In the genomic region with DNA sequence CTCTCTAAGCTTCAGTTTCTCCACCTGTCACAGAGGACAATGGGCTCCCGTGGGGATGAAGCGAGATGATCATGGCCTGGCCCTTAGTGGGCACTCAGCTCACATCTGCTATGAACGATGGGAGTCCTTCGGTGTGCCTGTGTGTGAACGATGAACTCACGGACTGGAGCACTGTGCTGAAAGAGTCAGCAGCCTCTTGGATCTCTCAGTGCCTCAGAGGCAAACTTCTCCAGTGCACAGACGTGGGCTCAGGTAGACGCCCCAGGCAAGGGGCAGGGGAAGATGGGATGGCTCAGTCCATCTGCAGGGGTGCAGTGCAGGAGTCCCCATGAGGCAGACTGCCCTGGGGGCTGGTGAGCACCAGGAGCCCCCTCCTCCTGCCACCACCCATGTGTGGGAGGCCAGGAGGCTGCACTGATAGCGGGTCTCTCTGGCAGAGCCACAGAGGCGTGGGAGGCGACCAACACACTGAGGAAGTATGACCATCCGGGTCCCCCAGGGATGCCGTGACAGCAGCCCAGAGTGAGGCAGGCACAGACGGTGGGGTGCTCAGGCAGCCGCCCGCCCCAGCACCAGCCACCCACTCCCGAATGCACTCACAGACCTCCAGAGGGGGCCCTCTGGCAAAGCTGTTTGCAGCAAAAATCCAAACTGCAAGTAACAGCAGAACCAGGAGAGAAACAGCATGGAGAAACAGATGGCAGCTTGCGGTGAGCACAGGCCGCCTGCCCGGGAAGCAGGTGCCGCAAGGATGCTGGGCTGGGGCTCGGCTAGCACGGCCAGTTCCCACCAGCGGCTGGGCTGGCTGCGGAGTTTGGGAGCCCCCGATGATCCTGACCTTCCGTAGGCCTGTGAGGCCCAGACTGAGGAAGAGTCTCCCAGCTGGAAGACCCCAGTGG, we compare ENCODE assay signal across 16 cellular contexts.
A peak's percentile ranks its signal among the peaks of the same experiment; 100 is the strongest.
DNase-seq lines count a peak whose midpoint lies in the region; ATAC-seq and TF ChIP-seq lines count a peak whose summit lies in the region.
"Had no signal": no experiment of that assay in that cellular context is flagged by ENCODE, and none has a peak within 500 bp of the region (broad histone marks: within the 10 kb centered on the region; RNA-seq: fewer than 3 reads in every experiment).

No MANE protein-coding gene starts in this region.

- H3K27ac ChIP-seq in WERI-Rb-1 = no peak overlapping the region
- no peak overlapping the region for H3K27ac ChIP-seq in aorta (ENCODE audit: low read depth in 1 of 2, low read length in 2 of 2)
- H3K27ac ChIP-seq: psoas muscle had no signal

- in situ Hi-C loops in ACHN (cut with HindIII; ENCODE audit: low pct_ligation_motif_present, low pct_unique_long_range_greater_than_20kb, low sequenced_read_pairs) = no loop called here

- no peaks in the 10 kb centered on the region for H3K27me3 ChIP-seq in WERI-Rb-1 (ENCODE audit: insufficient read depth, low read depth, severe bottlenecking)
- no peaks in the 10 kb centered on the region for H3K27me3 ChIP-seq in aorta (ENCODE audit: control insufficient read depth in 1 of 2, insufficient read depth in 2 of 2, low read length in 1 of 2)

- TF ChIP-seq CTCF in WERI-Rb-1 (IDR thresholded peaks at IDR 0.05; ENCODE audit: low read depth, low read length) = no peak
- TF ChIP-seq CTCF in mucosa of descending colon (IDR thresholded peaks at IDR 0.05) = no peak

- intact Hi-C loops in cardiac septum (cut with DNase I) = loop anchor here (5.0 kb wide), 2 partner anchors 62 to 117 kb away; no protein-coding TSS in a partner anchor
- intact Hi-C loops in left ventricle myocardium superior (cut with micrococcal nuclease) = no loop called here
- intact Hi-C loops in mucosa of descending colon (cut with DNase I, micrococcal nuclease) = no loop called here
- intact Hi-C loops in aorta (cut with DNase I) = no loop called here

- no peak overlapping the region for H3K4me3 ChIP-seq in WERI-Rb-1 (ENCODE audit: low read depth, low read length)
- H3K4me3 ChIP-seq in mucosa of descending colon = no peak overlapping the region
- no peak overlapping the region for H3K4me3 ChIP-seq in aorta (ENCODE audit: low read length in 2 of 2)
- H3K4me3 ChIP-seq: psoas muscle had no signal

- WGBS in aorta, 2 donors = 84 to 88% methylated on average over 27 of the region's 27 CpGs

- no peaks in the 10 kb centered on the region for H3K9me3 ChIP-seq in WERI-Rb-1 (ENCODE audit: severe bottlenecking)
- no peaks in the 10 kb centered on the region for H3K9me3 ChIP-seq in mucosa of descending colon
- H3K9me3 ChIP-seq in aorta (ENCODE audit: control insufficient read depth, low read length) = no peaks in the 10 kb centered on the region
- H3K9me3 ChIP-seq: psoas muscle, SK-N-SH had no signal

- DNase-seq in cardiac septum (ENCODE audit: low spot score) (peak; percentile 60), left ventricle myocardium superior (no peak), WERI-Rb-1 (peak; percentile 9), mucosa of descending colon (peak in 2 of 3 donors; percentile 6 to 26), aorta (peak; percentile 32 to 55), ACHN (no peak)
- DNase-seq in stimulated activated CD8-positive, alpha-beta memory T cell treated with anti-CD3 and anti-CD28 coated beads, Interleukin-4, amount 100 ng/mL, for 48 hours = no peak
- DNase-seq: CD4-positive, alpha-beta T cell; DMS79; islet precursor cell; mesendoderm; NCI-H82; SK-N-SH; T-helper 9 cell had no signal

- H3K36me3 ChIP-seq in WERI-Rb-1 = peaks cover 3% of the 10 kb centered on the region
- no peaks in the 10 kb centered on the region for H3K36me3 ChIP-seq in mucosa of descending colon (ENCODE audit: low read depth)
- H3K36me3 ChIP-seq in aorta (ENCODE audit: control insufficient read depth in 1 of 2, insufficient read depth in 2 of 2, low read length in 1 of 2) = no peaks in the 10 kb centered on the region

- ATAC-seq in left ventricle myocardium superior (no peak), mucosa of descending colon (no peak), aorta (ENCODE audit: low FRiP score) (no peak), GM19452 (IDR thresholded peaks at IDR 0.05; ENCODE audit: unreplicated experiment) (no peak)
- ATAC-seq: psoas muscle had no signal

- H3K4me1 ChIP-seq in mucosa of descending colon (ENCODE audit: low read depth) (no peaks in the 10 kb centered on the region), aorta (ENCODE audit: control insufficient read depth in 1 of 2, insufficient read depth in 2 of 2, low read length in 2 of 2) (no peaks in the 10 kb centered on the region)

Comparison
In these comparisons a context has a peak if more than half of its experiments do, and no peak if none do; other contexts are left out.
1. DNase-seq: peak in cardiac septum (single experiment), WERI-Rb-1 (single experiment), mucosa of descending colon (2 of 3) and aorta (2 of 2); none in left ventricle myocardium superior (single experiment), ACHN (single experiment) and stimulated activated CD8-positive, alpha-beta memory T cell treated with anti-CD3 and anti-CD28 coated beads, Interleukin-4, amount 100 ng/mL, for 48 hours (single experiment).